Comparison of ENCODE assay signal across 8 cellular contexts in the genomic region with DNA sequence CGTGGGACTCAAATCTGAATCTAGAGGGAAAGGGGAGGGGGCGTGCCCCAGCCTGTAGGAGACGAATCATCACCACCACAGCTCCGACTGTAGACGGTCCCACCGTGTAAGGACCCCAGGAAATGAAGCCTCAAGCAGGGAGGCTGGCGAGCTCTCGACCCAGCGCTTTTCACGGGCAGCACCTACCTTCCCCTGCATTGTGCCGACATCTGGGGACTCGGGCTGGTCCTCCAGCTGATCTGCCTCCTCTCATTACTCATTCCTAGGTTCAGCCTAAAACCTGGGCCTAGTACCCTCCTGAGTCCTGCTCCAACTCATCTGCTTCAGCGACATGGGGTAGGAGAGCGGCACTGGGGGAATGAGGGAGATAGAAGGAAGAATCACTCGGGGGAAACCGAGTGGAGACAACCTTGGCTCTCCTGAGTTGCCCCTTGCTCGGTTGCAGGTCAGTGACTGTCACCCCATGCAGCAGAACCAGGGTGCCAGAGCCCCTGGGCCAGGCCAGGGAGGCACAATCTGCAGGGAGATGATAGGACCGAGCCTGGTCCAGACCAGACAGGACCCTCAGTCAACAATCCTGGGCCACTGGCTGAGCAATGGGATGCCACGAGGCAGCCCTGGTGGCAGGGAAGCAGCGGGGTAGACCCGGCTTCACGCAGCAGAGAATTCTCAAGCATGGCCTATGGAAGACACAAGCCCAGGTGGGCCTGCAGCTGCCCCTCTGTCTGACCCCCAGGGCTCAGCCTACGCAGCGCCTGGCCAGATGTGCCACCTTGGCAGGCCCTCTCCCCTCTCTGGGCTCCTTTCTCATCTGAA. TPM values are rescaled to one million over a fixed set of nuclear protein-coding genes. Genes with fewer than 3 reads are reported as not detected.
A peak's percentile ranks its signal among the peaks of the same experiment; 100 is the strongest.
DNase-seq lines count a peak whose midpoint lies in the region; ATAC-seq and TF ChIP-seq lines count a peak whose summit lies in the region.

No MANE protein-coding gene starts in this region.

- no peaks in the 10 kb centered on the region for H3K36me3 ChIP-seq in GM23338 (ENCODE audit: insufficient read depth)
- H3K36me3 ChIP-seq in hepatocyte (replicated peaks; ENCODE audit: insufficient read depth, low read depth) = no peaks in the 10 kb centered on the region
- H3K36me3 ChIP-seq in skeletal muscle satellite cell (ENCODE audit: insufficient read depth, low read length) = peaks cover 12% of the 10 kb centered on the region

- 60% methylated on average over 24 of the region's 24 CpGs for WGBS in hepatocyte (ENCODE audit: low lambda C conversion rate, missing lambda C conversion rate)

- no peaks in the 10 kb centered on the region; the same call in 2 of the 3 replicates for H3K36me3 Mint-ChIP-seq in GM23338 (ENCODE audit: low read depth)
- H3K36me3 Mint-ChIP-seq in activated naive CD8-positive, alpha-beta T cell treated with anti-CD3 and anti-CD28 coated beads, Interleukin-2, amount 10 ng/mL, durations not matched to agents 7 days and 5 days = no peaks in the 10 kb centered on the region

- TF ChIP-seq CTCF in GM23338 (conservative IDR thresholded peaks at IDR 0.05; ENCODE audit: low read depth in 2 of 2) = no peak
- TF ChIP-seq CTCF in hepatocyte (IDR thresholded peaks at IDR 0.05; ENCODE audit: poor library complexity) = no peak

- H3K4me2 ChIP-seq in GM23338 (peak overlapping the region; percentile 90), hepatocyte (peak overlapping the region; percentile 73), skeletal muscle satellite cell (ENCODE audit: low read length) (peak overlapping the region; percentile 75)

- DNase-seq in GM23338 (ENCODE audit: low spot score) (no peak), hepatocyte (ENCODE audit: low spot score) (no peak), foreskin melanocyte (no peak), cerebellum (ENCODE audit: low spot score) (no peak)
- no peak for DNase-seq in activated naive CD8-positive, alpha-beta T cell treated with anti-CD3 and anti-CD28 coated beads, Interleukin-2, amount 10 ng/mL, durations not matched to agents 7 days and 5 days

- H3K27me3 Mint-ChIP-seq in GM23338 (ENCODE audit: insufficient read depth, low read depth, poor library complexity) = peaks cover 38% of the 10 kb centered on the region
- peaks cover 49% of the 10 kb centered on the region for H3K27me3 Mint-ChIP-seq in activated naive CD8-positive, alpha-beta T cell treated with anti-CD3 and anti-CD28 coated beads, Interleukin-2, amount 10 ng/mL, durations not matched to agents 7 days and 5 days

- H2AFZ ChIP-seq in GM23338 (no peak overlapping the region), hepatocyte (no peak overlapping the region)

- H3K27me3 ChIP-seq in GM23338 (ENCODE audit: insufficient read depth) (no peaks in the 10 kb centered on the region), hepatocyte (no peaks in the 10 kb centered on the region), skeletal muscle satellite cell (ENCODE audit: control insufficient read depth, insufficient read depth, low read length) (no peaks in the 10 kb centered on the region)

- H3K27ac ChIP-seq in GM23338 (ENCODE audit: low read depth) = peak overlapping the region; percentile 100
- H3K27ac ChIP-seq in hepatocyte = peak overlapping the region; percentile 96

- H3K9me3 Mint-ChIP-seq in GM23338 = no peaks in the 10 kb centered on the region
- H3K9me3 Mint-ChIP-seq in activated naive CD8-positive, alpha-beta T cell treated with anti-CD3 and anti-CD28 coated beads, Interleukin-2, amount 10 ng/mL, durations not matched to agents 7 days and 5 days = no peaks in the 10 kb centered on the region

- H3K9me2 ChIP-seq in GM23338 (ENCODE audit: insufficient read depth) (no peaks in the 10 kb centered on the region), hepatocyte (replicated peaks; ENCODE audit: insufficient read depth) (no peaks in the 10 kb centered on the region)

- H3K9me3 ChIP-seq in hepatocyte (ENCODE audit: low read depth) (no peaks in the 10 kb centered on the region), skeletal muscle satellite cell (replicated peaks; ENCODE audit: low read length) (no peaks in the 10 kb centered on the region)

- H3K4me1 Mint-ChIP-seq in GM23338 = peaks cover 77% of the 10 kb centered on the region
- peaks cover 4% of the 10 kb centered on the region for H3K4me1 Mint-ChIP-seq in activated naive CD8-positive, alpha-beta T cell treated with anti-CD3 and anti-CD28 coated beads, Interleukin-2, amount 10 ng/mL, durations not matched to agents 7 days and 5 days

- H4K20me1 ChIP-seq in GM23338 (replicated peaks; ENCODE audit: insufficient read depth) (peaks cover 39% of the 10 kb centered on the region), hepatocyte (ENCODE audit: insufficient read depth, poor library complexity, severe bottlenecking) (peaks cover 85% of the 10 kb centered on the region)

- H3K79me2 ChIP-seq in GM23338 (replicated peaks; ENCODE audit: insufficient read depth) (peaks cover 80% of the 10 kb centered on the region), hepatocyte (peaks cover 94% of the 10 kb centered on the region)

- H3K4me3 ChIP-seq in GM23338 (peak overlapping the region; percentile 58), hepatocyte (no peak overlapping the region), skeletal muscle satellite cell (ENCODE audit: low read length) (peak overlapping the region; percentile 55)

- H3K27ac Mint-ChIP-seq in GM23338 = peak overlapping the region; percentile 97
- H3K27ac Mint-ChIP-seq in activated naive CD8-positive, alpha-beta T cell treated with anti-CD3 and anti-CD28 coated beads, Interleukin-2, amount 10 ng/mL, durations not matched to agents 7 days and 5 days = no peak overlapping the region

- peak overlapping the region; percentile 73 for H3K9ac ChIP-seq in skeletal muscle satellite cell (ENCODE audit: low read depth, low read length)

- POLR2A ChIA-PET in activated naive CD8-positive, alpha-beta T cell treated with anti-CD3 and anti-CD28 coated beads, Interleukin-2, amount 10 ng/mL, durations not matched to agents 7 days and 5 days (lab: Charles Lee) = no interaction called here

- peak; percentile 0; the same call in 2 of the 3 replicates for ATAC-seq in GM23338
- no peak for ATAC-seq in activated naive CD8-positive, alpha-beta T cell treated with anti-CD3 and anti-CD28 coated beads, Interleukin-2, amount 10 ng/mL, durations not matched to agents 7 days and 5 days (ENCODE audit: low read depth)
- no peak for ATAC-seq in GM19324 (IDR thresholded peaks at IDR 0.05; ENCODE audit: low FRiP score, unreplicated experiment)
- ATAC-seq in GM21528 (IDR thresholded peaks at IDR 0.05; ENCODE audit: low FRiP score, unreplicated experiment) = no peak

- peak overlapping the region; percentile 62 for H3K4me3 Mint-ChIP-seq in GM23338
- peak overlapping the region; percentile 37 for H3K4me3 Mint-ChIP-seq in activated naive CD8-positive, alpha-beta T cell treated with anti-CD3 and anti-CD28 coated beads, Interleukin-2, amount 10 ng/mL, durations not matched to agents 7 days and 5 days

- peaks cover 31% of the 10 kb centered on the region for H3F3A ChIP-seq in GM23338 (replicated peaks; ENCODE audit: low read depth)

- H3K4me1 ChIP-seq in GM23338 (ENCODE audit: insufficient read depth) = peaks cover 72% of the 10 kb centered on the region
- H3K4me1 ChIP-seq in hepatocyte (ENCODE audit: insufficient read depth) = peaks cover 84% of the 10 kb centered on the region
- peaks cover 82% of the 10 kb centered on the region for H3K4me1 ChIP-seq in skeletal muscle satellite cell (ENCODE audit: control insufficient read depth, insufficient read depth, low read length)

TF ChIP-seq in GM23338, 12 proteins besides CTCF, POLR2A, EP300 and RAD21 (continues in another document):
- TF ChIP-seq NANOG (IDR thresholded peaks at IDR 0.05; ENCODE audit: borderline replicate concordance) = no peak
- TF ChIP-seq POLR2AphosphoS5 (IDR thresholded peaks at IDR 0.05; ENCODE audit: low read depth) = peak; percentile 5; the same call in 1 of the 2 replicates
- TF ChIP-seq, protein P1, sequence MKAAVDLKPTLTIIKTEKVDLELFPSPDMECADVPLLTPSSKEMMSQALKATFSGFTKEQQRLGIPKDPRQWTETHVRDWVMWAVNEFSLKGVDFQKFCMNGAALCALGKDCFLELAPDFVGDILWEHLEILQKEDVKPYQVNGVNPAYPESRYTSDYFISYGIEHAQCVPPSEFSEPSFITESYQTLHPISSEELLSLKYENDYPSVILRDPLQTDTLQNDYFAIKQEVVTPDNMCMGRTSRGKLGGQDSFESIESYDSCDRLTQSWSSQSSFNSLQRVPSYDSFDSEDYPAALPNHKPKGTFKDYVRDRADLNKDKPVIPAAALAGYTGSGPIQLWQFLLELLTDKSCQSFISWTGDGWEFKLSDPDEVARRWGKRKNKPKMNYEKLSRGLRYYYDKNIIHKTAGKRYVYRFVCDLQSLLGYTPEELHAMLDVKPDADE (IDR thresholded peaks at IDR 0.05) = no peak

RNA-seq across cellular contexts. Expression of a gene that starts 0.8 kb away (rescaled TPM):
- 121 and 140 TPM in 2 replicates for total RNA-seq in GM23338 (2014; rRNA removed; shearing (Covaris generic))
- 37.9 and 38.3 TPM in 2 replicates for polyA plus RNA-seq in GM23338 (2016; fragmentation: Nextera tagmentation; extraction: Ambion mirVana)
- not detected for total RNA-seq in activated naive CD8-positive, alpha-beta T cell treated with anti-CD3 and anti-CD28 coated beads, Interleukin-2, amount 10 ng/mL, durations not matched to agents 7 days and 5 days
- total RNA-seq in hepatocyte = 73.2 and 77.3 TPM in 2 replicates
- 112 and 124 TPM in 2 replicates for polyA plus RNA-seq in hepatocyte
- 40.3 and 49.4 TPM in 2 replicates for total RNA-seq in skeletal muscle satellite cell (2012; rRNA removed)
- 24.5 TPM for total RNA-seq in cerebellum

RNA-seq across cellular contexts. Expression of a gene that starts 33.5 kb away (rescaled TPM):
- not detected in 2 replicates for total RNA-seq in GM23338 (2014; rRNA removed; shearing (Covaris generic))
- not detected in 2 replicates for polyA plus RNA-seq in GM23338 (2016; fragmentation: Nextera tagmentation; extraction: Ambion mirVana)
- total RNA-seq in activated naive CD8-positive, alpha-beta T cell treated with anti-CD3 and anti-CD28 coated beads, Interleukin-2, amount 10 ng/mL, durations not matched to agents 7 days and 5 days = not detected
- not detected in 2 replicates for total RNA-seq in hepatocyte
- 0.21 and 0.26 TPM in 2 replicates for polyA plus RNA-seq in hepatocyte
- total RNA-seq in skeletal muscle satellite cell (2012; rRNA removed) = not detected in 2 replicates
- total RNA-seq in cerebellum = not detected

RNA-seq across cellular contexts. Expression of a gene that starts 45.3 kb away (rescaled TPM):
- total RNA-seq in GM23338 (2014; rRNA removed; shearing (Covaris generic)) = not detected in 2 replicates
- not detected in 2 replicates for polyA plus RNA-seq in GM23338 (2016; fragmentation: Nextera tagmentation; extraction: Ambion mirVana)
- not detected for total RNA-seq in activated naive CD8-positive, alpha-beta T cell treated with anti-CD3 and anti-CD28 coated beads, Interleukin-2, amount 10 ng/mL, durations not matched to agents 7 days and 5 days
- not detected in 2 replicates for total RNA-seq in hepatocyte
- polyA plus RNA-seq in hepatocyte = 0.44 TPM in 1 of 2 replicates, not detected in the other
- not detected in 2 replicates for total RNA-seq in skeletal muscle satellite cell (2012; rRNA removed)
- not detected for total RNA-seq in cerebellum

Comparison
In these comparisons a context has a peak if more than half of its experiments do, and no peak if none do; other contexts are left out.
1. RNA of a gene that starts 0.8 kb away (total RNA-seq): 121 to 140 TPM in GM23338, 73.2 to 77.3 TPM in hepatocyte and 24.5 TPM in cerebellum (single experiment); not detected in activated naive CD8-positive, alpha-beta T cell treated with anti-CD3 and anti-CD28 coated beads, Interleukin-2, amount 10 ng/mL, durations not matched to agents 7 days and 5 days; every median in the first group is over 10 times any median in the second.
2. Peak in every context shown above with its lines, with median percentiles within 50 percentile points of each other: H3K4me2 ChIP-seq.